ENCODE assay signal across 12 cellular contexts in genomic region chr20:60331688-60332300, GRCh38.
"Had no signal": no experiment of that assay in that cellular context is flagged by ENCODE, and none has a peak within 500 bp of the region (broad histone marks: within the 10 kb centered on the region; RNA-seq: fewer than 3 reads in every experiment).

No MANE protein-coding gene starts in this region.

- H3K4me1 ChIP-seq: gastrocnemius medialis, psoas muscle, vagina had no signal

- DNase-seq: activated CD4-positive, CD25-positive, alpha-beta regulatory T cell treated with anti-CD3 and anti-CD28 coated beads, Interleukin-2, amount 50 U/mL, for 72 hours; activated naive CD8-positive, alpha-beta T cell treated with anti-CD3 and anti-CD28 coated beads, Interleukin-2, amount 10 ng/mL, durations not matched to agents 7 days and 5 days; effector memory CD8-positive, alpha-beta T cell; gastrocnemius medialis; mesendoderm; psoas muscle; stimulated activated CD4-positive, alpha-beta T cell treated with anti-CD3 and anti-CD28 coated beads, Interleukin-1b, Interleukin-23, amount 100 ng/mL, for 48 hours; T-cell; T-helper 9 cell; thyroid gland had no signal

- H3K27me3 ChIP-seq: gastrocnemius medialis, thyroid gland, vagina had no signal

- ATAC-seq: effector memory CD8-positive, alpha-beta T cell; gastrocnemius medialis; psoas muscle; T-cell had no signal

- H3K4me3 ChIP-seq: gastrocnemius medialis, psoas muscle, thyroid gland, vagina had no signal

- H3K9me3 ChIP-seq: gastrocnemius medialis, psoas muscle, thyroid gland, vagina had no signal

- H3K27ac ChIP-seq: epithelial cell of prostate, gastrocnemius medialis, psoas muscle, vagina had no signal

- H3K36me3 ChIP-seq: gastrocnemius medialis, thyroid gland, vagina had no signal
